In the genomic region with DNA sequence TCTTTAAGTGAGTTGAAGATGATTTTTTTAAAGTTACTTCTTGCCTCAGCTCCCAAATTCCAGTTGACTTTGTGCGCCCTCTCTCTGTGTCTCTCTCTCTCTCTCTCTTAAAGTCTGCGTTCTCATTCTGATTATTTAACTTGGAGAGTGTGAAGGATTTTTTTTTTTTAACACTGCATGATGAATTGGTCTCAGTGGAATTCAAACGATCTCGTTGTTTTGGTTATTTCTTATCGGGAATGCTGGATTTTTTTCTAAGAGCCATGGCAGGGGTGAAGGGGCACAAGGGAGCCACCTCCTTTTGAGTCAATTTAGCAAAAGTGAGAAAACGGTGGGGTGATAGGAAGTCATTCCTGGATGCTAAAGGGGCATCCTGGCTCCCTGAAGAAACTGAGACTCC, we compare ENCODE assay signal across 11 cellular contexts.
DNase-seq lines count a peak whose midpoint lies in the region; ATAC-seq and TF ChIP-seq lines count a peak whose summit lies in the region.
"Had no signal": no experiment of that assay in that cellular context is flagged by ENCODE, and none has a peak within 500 bp of the region (broad histone marks: within the 10 kb centered on the region; RNA-seq: fewer than 3 reads in every experiment).

No MANE protein-coding gene starts in this region.

- H3K27me3 ChIP-seq in heart right ventricle: no peaks in the 10 kb centered on the region
- no peaks in the 10 kb centered on the region for H3K27me3 ChIP-seq in esophagus (ENCODE audit: control insufficient read depth in 1 of 2, insufficient read depth in 2 of 2, low read length in 2 of 2)
- H3K27me3 ChIP-seq in mucosa of stomach (ENCODE audit: control insufficient read depth, insufficient read depth, low read length): no peaks in the 10 kb centered on the region
- no peaks in the 10 kb centered on the region for H3K27me3 ChIP-seq in upper lobe of right lung

- H3K4me3 ChIP-seq in heart right ventricle: peak overlapping the region in 1 of 10 donors; percentile 2
- H3K4me3 ChIP-seq in esophagus (ENCODE audit: low read depth in 1 of 2, low read length in 2 of 2): no peak overlapping the region
- no peak overlapping the region for H3K4me3 ChIP-seq in mucosa of stomach (ENCODE audit: low read length)
- no peak overlapping the region for H3K4me3 ChIP-seq in upper lobe of right lung
- H3K4me3 ChIP-seq: HAP-1 had no signal

- peak in 2 of 9 donors; percentile 21 to 25 for TF ChIP-seq CTCF in heart right ventricle (IDR thresholded peaks at IDR 0.05)
- no peak for TF ChIP-seq CTCF in upper lobe of right lung (IDR thresholded peaks at IDR 0.05)

- no peak for DNase-seq in heart right ventricle
- DNase-seq in cardiac septum (ENCODE audit: low spot score): no peak
- DNase-seq in upper lobe of right lung: no peak
- DNase-seq in posterior cingulate gyrus: no peak
- DNase-seq in RKO (ENCODE audit: low spot score): no peak
- DNase-seq: GDM1, NCI-H69 had no signal

- H3K36me3 ChIP-seq in heart right ventricle: no peaks in the 10 kb centered on the region
- H3K36me3 ChIP-seq in esophagus (ENCODE audit: control insufficient read depth in 2 of 2, insufficient read depth in 2 of 2, low read length in 1 of 2): no peaks in the 10 kb centered on the region
- H3K36me3 ChIP-seq in mucosa of stomach (ENCODE audit: control insufficient read depth, insufficient read depth, low read length): no peaks in the 10 kb centered on the region
- no peaks in the 10 kb centered on the region for H3K36me3 ChIP-seq in upper lobe of right lung
- H3K36me3 ChIP-seq: HAP-1 had no signal

- intact Hi-C loops in heart right ventricle (cut with DNase I): no loop called here
- intact Hi-C loops in cardiac septum (cut with DNase I): loop anchor here (5.0 kb wide), 1 partner anchor 76 kb away; no protein-coding TSS in a partner anchor
- intact Hi-C loops in upper lobe of right lung (cut with DNase I): no loop called here
- intact Hi-C loops in posterior cingulate gyrus (cut with DNase I): no loop called here

- WGBS in heart right ventricle, 2 donors: 31 to 37% methylated on average over 6 of the region's 6 CpGs
- WGBS in esophagus, 2 donors: 15 to 23% methylated on average over 6 of the region's 6 CpGs

- H3K9me3 ChIP-seq in heart right ventricle: no peaks in the 10 kb centered on the region
- no peaks in the 10 kb centered on the region for H3K9me3 ChIP-seq in esophagus (ENCODE audit: control insufficient read depth in 2 of 2, insufficient read depth in 1 of 2, low read depth in 1 of 2, low read length in 1 of 2)
- no peaks in the 10 kb centered on the region for H3K9me3 ChIP-seq in mucosa of stomach (ENCODE audit: control insufficient read depth, low read length)
- H3K9me3 ChIP-seq in upper lobe of right lung: no peaks in the 10 kb centered on the region
- H3K9me3 ChIP-seq: HAP-1 had no signal

- H3K27ac ChIP-seq in heart right ventricle (peak overlapping the region in 5 of 10 donors; percentile 27 to 54 (median 44)), esophagus (ENCODE audit: low read depth in 2 of 2, low read length in 1 of 2) (peak overlapping the region; percentile 56 to 67), upper lobe of right lung (peak overlapping the region; percentile 47)

- H3K4me1 ChIP-seq in heart right ventricle (peaks cover 0 to 51% (median 14%) of the 10 kb centered on the region in 9 donors), esophagus (ENCODE audit: control insufficient read depth in 2 of 2, insufficient read depth in 2 of 2, low read length in 1 of 2) (no peaks in the 10 kb centered on the region), mucosa of stomach (ENCODE audit: control insufficient read depth, insufficient read depth, low read length) (peaks cover 31% of the 10 kb centered on the region), upper lobe of right lung (peaks cover 17% of the 10 kb centered on the region)

- H3K9ac ChIP-seq in mucosa of stomach (ENCODE audit: low read length): peak overlapping the region; percentile 54

- ATAC-seq in heart right ventricle (peak in 5 of 8 donors; percentile 27 to 48 (median 40)), upper lobe of right lung (peak; percentile 53), GM21390 (IDR thresholded peaks at IDR 0.05; ENCODE audit: unreplicated experiment) (no peak)
